9 cellular contexts compared by ENCODE assay signal in the genomic region with DNA sequence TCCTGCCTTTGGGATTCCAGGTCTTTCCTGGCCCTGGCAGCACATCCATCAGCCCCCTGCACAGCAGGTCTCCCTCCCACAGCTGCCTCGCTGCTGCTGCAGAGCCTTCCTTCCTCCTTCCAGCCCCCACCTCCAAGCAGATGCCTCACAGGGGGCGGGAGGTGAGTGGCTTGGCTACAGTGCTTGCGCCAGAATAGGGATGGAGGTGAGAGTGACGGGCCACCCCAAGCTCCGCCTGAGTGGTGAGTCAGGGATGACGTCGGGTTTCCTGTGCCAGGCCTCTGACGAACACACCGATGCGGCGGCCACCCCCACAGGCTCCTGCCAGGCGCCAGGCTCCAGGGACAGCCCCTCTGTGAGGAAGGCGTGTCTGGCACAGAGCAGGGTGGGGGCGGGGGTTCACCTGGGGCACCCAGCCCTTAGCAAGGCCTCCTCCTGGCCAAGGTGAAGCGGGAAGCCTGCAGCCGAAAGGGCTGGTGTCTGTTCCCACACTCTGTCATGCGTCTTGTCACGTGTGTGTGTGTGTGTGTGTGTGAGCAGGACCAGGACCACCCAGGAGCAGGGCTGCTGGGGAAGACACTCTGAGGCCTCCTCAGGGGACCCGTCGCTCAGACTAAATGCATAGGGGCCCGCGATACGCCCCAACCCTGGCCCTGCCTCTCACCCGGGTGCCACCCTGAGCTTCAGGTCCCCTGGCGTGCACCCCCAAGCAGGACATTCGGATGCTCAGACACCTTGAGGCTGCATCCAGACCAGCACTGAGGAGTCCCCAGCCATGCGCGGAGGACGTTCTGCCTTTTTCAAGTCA. TPM values are rescaled to one million over a fixed set of nuclear protein-coding genes. Genes with fewer than 3 reads are reported as not detected.
A peak's percentile ranks its signal among the peaks of the same experiment; 100 is the strongest.
DNase-seq lines count a peak whose midpoint lies in the region; ATAC-seq lines count a peak whose summit lies in the region.
"Had no signal": no experiment of that assay in that cellular context is flagged by ENCODE, and none has a peak within 500 bp of the region (broad histone marks: within the 10 kb centered on the region; RNA-seq: fewer than 3 reads in every experiment).

No MANE protein-coding gene starts in this region.

- H3K4me1 ChIP-seq in mesodermal cell (ENCODE audit: control insufficient read depth, insufficient read depth, low read length, poor library complexity, severe bottlenecking), result peaks cover 30% of the 10 kb centered on the region

- H3K36me3 ChIP-seq in mesodermal cell (ENCODE audit: control insufficient read depth, insufficient read depth, low read length), result no peaks in the 10 kb centered on the region

- peak; percentile 11 to 17 for DNase-seq in NCI-H446 (lab: John Stamatoyannopoulos, UW)
- peak; percentile 98 for DNase-seq in activated CD4-positive, alpha-beta T cell treated with anti-CD3 and anti-CD28 coated beads, Interleukin-2, amount 50 U/mL, for 1 hour
- DNase-seq in dermis blood vessel endothelial cell, result peak; percentile 87
- DNase-seq in stimulated activated CD8-positive, alpha-beta memory T cell treated with anti-CD3 and anti-CD28 coated beads, Interleukin-7, amount 100 ng/mL, for 24 hours (ENCODE audit: low read depth), result peak; percentile 95
- no peak for DNase-seq in NCI-H526 (lab: John Stamatoyannopoulos, UW)

- peak; percentile 46 for ATAC-seq in GM18511 (IDR thresholded peaks at IDR 0.05; ENCODE audit: unreplicated experiment)
- ATAC-seq in HG03045 (IDR thresholded peaks at IDR 0.05; ENCODE audit: unreplicated experiment), result peak; percentile 29

- H3K9me3 ChIP-seq in mesodermal cell (ENCODE audit: control insufficient read depth, low read length), result no peaks in the 10 kb centered on the region

- 42 to 45% methylated on average over 16 to 23 of the region's 29 CpGs for WGBS in mesodermal cell (ENCODE audit: insufficient coverage in 2 of 2), 2 experiments

- peak overlapping the region; percentile 75 for H3K27ac ChIP-seq in mesodermal cell (ENCODE audit: low read depth, low read length, severe bottlenecking)
- H3K27ac ChIP-seq: parathyroid adenoma had no signal

- no peak overlapping the region for H3K4me3 ChIP-seq in mesodermal cell (ENCODE audit: extremely low read depth, insufficient read depth, low read length, poor library complexity, severe bottlenecking)

RNA-seq across cellular contexts. Expression of a gene that starts 3.4 kb away (rescaled TPM):
- total RNA-seq in dermis blood vessel endothelial cell, result 0.34 and 0.98 TPM in 2 replicates
- 2.5 TPM for polyA plus RNA-seq in mesodermal cell (2013, experiment 1 of 2)
- 2.3 TPM for polyA plus RNA-seq in mesodermal cell (2013, experiment 2 of 2)

RNA-seq across cellular contexts. Expression of a gene that starts 10.3 kb away (rescaled TPM):
- not detected in 2 replicates for total RNA-seq in dermis blood vessel endothelial cell
- polyA plus RNA-seq in mesodermal cell (2013, experiment 1 of 2), result not detected
- polyA plus RNA-seq in mesodermal cell (2013, experiment 2 of 2), result not detected

RNA-seq across cellular contexts. Expression of a gene that starts 32.2 kb away (rescaled TPM):
- 0.05 and 0.17 TPM in 2 replicates for total RNA-seq in dermis blood vessel endothelial cell
- polyA plus RNA-seq in mesodermal cell (2013, experiment 1 of 2), result 3.9 TPM
- 1.8 TPM for polyA plus RNA-seq in mesodermal cell (2013, experiment 2 of 2)

Comparison
In these comparisons a context has a peak if more than half of its experiments do, and no peak if none do; other contexts are left out.
1. DNase-seq: peak in NCI-H446 (2 of 2), activated CD4-positive, alpha-beta T cell treated with anti-CD3 and anti-CD28 coated beads, Interleukin-2, amount 50 U/mL, for 1 hour (single experiment), dermis blood vessel endothelial cell (single experiment) and stimulated activated CD8-positive, alpha-beta memory T cell treated with anti-CD3 and anti-CD28 coated beads, Interleukin-7, amount 100 ng/mL, for 24 hours (single experiment); none in NCI-H526 (0 of 2).